9 cellular contexts compared by ENCODE assay signal in genomic region chr5:110726249-110727024, GRCh38. TPM values are rescaled to one million over a fixed set of nuclear protein-coding genes. Genes with fewer than 3 reads are reported as not detected.
DNase-seq lines count a peak whose midpoint lies in the region; ATAC-seq and TF ChIP-seq lines count a peak whose summit lies in the region.
"Had no signal": no experiment of that assay in that cellular context is flagged by ENCODE, and none has a peak within 500 bp of the region (broad histone marks: within the 10 kb centered on the region; RNA-seq: fewer than 3 reads in every experiment).

TSS of gene TMEM232 (minus strand) at chr5:110726671. CDS start at chr5:110667352, 59,319 bp downstream.

- H3K36me3 Mint-ChIP-seq in natural killer cell = no peaks in the 10 kb centered on the region
- no peaks in the 10 kb centered on the region for H3K36me3 Mint-ChIP-seq in stimulated activated effector memory CD8-positive, alpha-beta T cell treated with anti-CD3 and anti-CD28 coated beads, Interleukin-12 subunit alpha, Interleukin-12 subunit beta, amount 100 ng/mL, for 72 hours

- H3K4me1 ChIP-seq in ACC112 (ENCODE audit: control insufficient read depth, insufficient read depth, low read length, unreplicated experiment) = no peaks in the 10 kb centered on the region

- peaks cover 5 to 6% of the 10 kb centered on the region in 2 donors for H3K4me1 Mint-ChIP-seq in natural killer cell
- H3K4me1 Mint-ChIP-seq in stimulated activated effector memory CD8-positive, alpha-beta T cell treated with anti-CD3 and anti-CD28 coated beads, Interleukin-12 subunit alpha, Interleukin-12 subunit beta, amount 100 ng/mL, for 72 hours = no peaks in the 10 kb centered on the region

- H3K27me3 Mint-ChIP-seq in natural killer cell (ENCODE audit: low read depth in 2 of 2) = peaks cover 5 to 28% of the 10 kb centered on the region in 2 donors

- no peak within 1 kb of the TSS for H3K27ac ChIP-seq in ACC112 (ENCODE audit: low read depth, low read length)

- intact Hi-C loops in natural killer cell (cut with micrococcal nuclease) = loop anchor here (1.0 kb wide), 1 partner anchor 12 kb away; no protein-coding TSS in a partner anchor

- no peaks in the 10 kb centered on the region for H3K27me3 ChIP-seq in ACC112 (ENCODE audit: insufficient read depth, low read length)

- no peaks in the 10 kb centered on the region for H3K36me3 ChIP-seq in ACC112 (ENCODE audit: insufficient read depth, low read length)

- H2AFZ ChIP-seq in ACC112 (ENCODE audit: low read length, unreplicated experiment) = peak within 1 kb of the TSS; percentile 89

- DNase-seq in OCI-M1 (lab: John Stamatoyannopoulos, UW) (peak; percentile 91), fibroblast of the aortic adventitia (ENCODE audit: low read depth) (peak; percentile 63), natural killer cell (peak; percentile 50)
- DNase-seq in activated effector memory CD4-positive, alpha-beta T cell treated with Interleukin-2 at 50 U/mL for 16 hours = peak; percentile 51
- peak; percentile 35 to 74 for DNase-seq in stimulated activated effector memory CD8-positive, alpha-beta T cell treated with anti-CD3 and anti-CD28 coated beads, Interleukin-12 subunit alpha, Interleukin-12 subunit beta, amount 100 ng/mL, for 72 hours (ENCODE audit: low spot score in 2 of 2)
- DNase-seq: DND-41 had no signal

- H3K4me3 ChIP-seq in ACC112 (ENCODE audit: low read depth, low read length) = peak within 1 kb of the TSS; percentile 76
- H3K4me3 ChIP-seq in fibroblast of the aortic adventitia (ENCODE audit: low read depth, low read length) = peak within 1 kb of the TSS; percentile 53

- ATAC-seq in GM19351 (IDR thresholded peaks at IDR 0.05; ENCODE audit: unreplicated experiment) (peak; percentile 99), HG03520 (IDR thresholded peaks at IDR 0.05; ENCODE audit: unreplicated experiment) (peak; percentile 100), natural killer cell (peak; percentile 88 to 99 (median 98))
- ATAC-seq in stimulated activated effector memory CD8-positive, alpha-beta T cell treated with anti-CD3 and anti-CD28 coated beads, Interleukin-12 subunit alpha, Interleukin-12 subunit beta, amount 100 ng/mL, for 72 hours = peak; percentile 100

- H3K79me2 ChIP-seq in ACC112 (ENCODE audit: control insufficient read depth, insufficient read depth, low read length, unreplicated experiment) = no peaks in the 10 kb centered on the region

- no peaks in the 10 kb centered on the region for H3K9me3 Mint-ChIP-seq in natural killer cell
- no peaks in the 10 kb centered on the region for H3K9me3 Mint-ChIP-seq in stimulated activated effector memory CD8-positive, alpha-beta T cell treated with anti-CD3 and anti-CD28 coated beads, Interleukin-12 subunit alpha, Interleukin-12 subunit beta, amount 100 ng/mL, for 72 hours

- peak within 1 kb of the TSS; percentile 94 for H3K4me3 Mint-ChIP-seq in natural killer cell
- peak within 1 kb of the TSS; percentile 70 for H3K4me3 Mint-ChIP-seq in stimulated activated effector memory CD8-positive, alpha-beta T cell treated with anti-CD3 and anti-CD28 coated beads, Interleukin-12 subunit alpha, Interleukin-12 subunit beta, amount 100 ng/mL, for 72 hours

- peak within 1 kb of the TSS; percentile 57 to 69 for H3K27ac Mint-ChIP-seq in natural killer cell
- no peak within 1 kb of the TSS for H3K27ac Mint-ChIP-seq in stimulated activated effector memory CD8-positive, alpha-beta T cell treated with anti-CD3 and anti-CD28 coated beads, Interleukin-12 subunit alpha, Interleukin-12 subunit beta, amount 100 ng/mL, for 72 hours

- no peak for TF ChIP-seq CTCF in fibroblast of the aortic adventitia (IDR thresholded peaks at IDR 0.05; ENCODE audit: insufficient read depth, low read length)
- TF ChIP-seq CTCF in natural killer cell (IDR thresholded peaks at IDR 0.05) = no peak

RNA-seq across cellular contexts. Expression of gene TMEM232, which starts in this region (rescaled TPM):
- total RNA-seq in fibroblast of the aortic adventitia (ENCODE audit: low replicate concordance) = 4.7 and 5.2 TPM in 2 replicates
- total RNA-seq in natural killer cell = 1 to 10 TPM in 1 of 3 donors, under 1 TPM in 2; 0.45 to 3.0 (median 0.66) TPM
